ENCODE assay signal across 8 cellular contexts in the genomic region with DNA sequence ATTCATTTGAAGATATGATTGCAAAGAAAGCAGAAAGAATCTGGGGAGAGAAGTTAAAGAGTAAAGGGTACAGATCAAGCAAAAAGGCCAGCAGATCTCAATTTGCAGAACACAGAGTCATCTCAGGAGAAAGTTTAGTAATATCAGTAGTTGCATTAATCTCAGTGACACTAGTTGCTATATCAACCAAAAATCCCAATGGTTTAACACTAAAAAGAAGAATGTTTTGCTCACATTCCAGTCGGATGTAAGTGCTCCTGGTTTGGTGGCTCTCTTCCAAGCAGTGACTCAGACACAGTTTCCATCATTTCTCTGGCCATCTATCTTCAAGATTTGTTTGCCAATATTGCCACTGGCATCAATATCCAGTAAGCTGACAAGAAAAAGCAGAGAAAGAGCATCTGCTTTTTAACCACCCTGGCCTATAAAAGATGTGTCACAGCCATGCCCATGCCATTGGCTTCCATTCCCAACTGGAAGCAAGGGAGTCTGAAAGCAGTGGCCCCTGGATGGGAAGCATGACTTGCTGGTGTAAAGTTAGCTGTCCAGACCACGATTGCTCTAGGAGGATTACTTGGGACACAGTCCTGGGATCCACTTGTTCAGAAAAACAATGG. TPM values are rescaled to one million over a fixed set of nuclear protein-coding genes. Genes with fewer than 3 reads are reported as not detected.
A peak's percentile ranks its signal among the peaks of the same experiment; 100 is the strongest.
DNase-seq lines count a peak whose midpoint lies in the region; ATAC-seq, FAIRE-seq and TF ChIP-seq lines count a peak whose summit lies in the region.

No MANE protein-coding gene starts in this region.

- no peaks in the 10 kb centered on the region for H3K9me3 ChIP-seq in psoas muscle

- FAIRE-seq in GM12892 (lab: Jason Lieb, UNC): peak; percentile 74

- TF ChIP-seq POLR2A in GM12892 (IDR thresholded peaks at IDR 0.05; ENCODE audit: low read depth, low read length): no peak

- H3K27me3 Mint-ChIP-seq in CD14-positive monocyte (ENCODE audit: low read depth in 3 of 3): peaks cover 0 to 5% (median 1%) of the 10 kb centered on the region in 3 donors

- 28 to 40% (median 34%) methylated on average over 2 of the region's 2 CpGs for WGBS in psoas muscle, 3 donors

- H3K36me3 Mint-ChIP-seq in CD14-positive monocyte: no peaks in the 10 kb centered on the region

- no peak overlapping the region for H3K27ac ChIP-seq in psoas muscle

- H3K9me3 Mint-ChIP-seq in CD14-positive monocyte: no peaks in the 10 kb centered on the region

- no peaks in the 10 kb centered on the region for H3K4me1 ChIP-seq in psoas muscle

- H3K4me3 ChIP-seq in psoas muscle: no peak overlapping the region

- intact Hi-C loops in psoas muscle (cut with DNase I) (no loop called here), CD14-positive monocyte (cut with micrococcal nuclease) (no loop called here)

- no peak for TF ChIP-seq CTCF in psoas muscle (IDR thresholded peaks at IDR 0.05)
- no peak for TF ChIP-seq CTCF in CD14-positive monocyte (IDR thresholded peaks at IDR 0.05)

- H3K36me3 ChIP-seq in psoas muscle (ENCODE audit: insufficient read depth in 1 of 2, low read depth in 1 of 2): no peaks in the 10 kb centered on the region

- H3K27ac Mint-ChIP-seq in CD14-positive monocyte: no peak overlapping the region

- peaks cover 4% of the 10 kb centered on the region for H3K4me1 Mint-ChIP-seq in CD14-positive monocyte

- DNase-seq in GM12892 (ENCODE audit: insufficient read length) (no peak), fibroblast of peridontal ligament (ENCODE audit: extremely low read depth) (peak; percentile 43), psoas muscle (no peak), CD14-positive monocyte (ENCODE audit: low spot score) (no peak), NCI-H146 (lab: John Stamatoyannopoulos, UW) (no peak), C1 segment of cervical spinal cord (lab: John Stamatoyannopoulos, UW) (no peak)

- ATAC-seq in GM21423 (IDR thresholded peaks at IDR 0.05; ENCODE audit: unreplicated experiment) (peak; percentile 77), HG03432 (IDR thresholded peaks at IDR 0.05; ENCODE audit: unreplicated experiment) (peak; percentile 95), psoas muscle (no peak)

- H3K27me3 ChIP-seq in psoas muscle (ENCODE audit: insufficient read depth in 3 of 3, low read length in 2 of 3): no peaks in the 10 kb centered on the region

- H3K4me3 Mint-ChIP-seq in CD14-positive monocyte: no peak overlapping the region

RNA-seq across cellular contexts. Expression of a gene that starts 45.5 kb away (rescaled TPM):
- 19.7 TPM for polyA plus RNA-seq in GM12892 (2012; ENCODE audit: missing spikeins)
- under 1 TPM in 3 of 4 donors, not detected in 1; 0.38 to 0.52 (median 0.40) TPM for total RNA-seq in psoas muscle
- polyA plus RNA-seq in psoas muscle: under 1 TPM in 2 of 3 donors, not detected in 1; 0.06 to 0.07 TPM
- polyA plus RNA-seq in CD14-positive monocyte: 1 to 10 TPM; 9.0 to 9.8 TPM

RNA-seq across cellular contexts. Expression of a gene that starts 49.3 kb away (rescaled TPM):
- polyA plus RNA-seq in GM12892 (2012; ENCODE audit: missing spikeins): 0.23 TPM
- total RNA-seq in psoas muscle: 1 to 10 TPM in 2 of 4 donors, under 1 TPM in 2; 0.89 to 2.2 (median 1.1) TPM
- polyA plus RNA-seq in psoas muscle (under 1 TPM; 0.32 to 0.83 (median 0.79) TPM), CD14-positive monocyte (not detected)

Comparison
In these comparisons a context has a peak if more than half of its experiments do, and no peak if none do; other contexts are left out.
1. ATAC-seq: peak in GM21423 (single experiment) and HG03432 (single experiment); none in psoas muscle (0 of 4).
2. RNA of a gene that starts 45.5 kb away (polyA plus RNA-seq): 9.0 to 9.8 TPM in CD14-positive monocyte; 0.06 to 0.07 TPM in psoas muscle; every median in the first group is over 4 times any median in the second.